In the genomic region with DNA sequence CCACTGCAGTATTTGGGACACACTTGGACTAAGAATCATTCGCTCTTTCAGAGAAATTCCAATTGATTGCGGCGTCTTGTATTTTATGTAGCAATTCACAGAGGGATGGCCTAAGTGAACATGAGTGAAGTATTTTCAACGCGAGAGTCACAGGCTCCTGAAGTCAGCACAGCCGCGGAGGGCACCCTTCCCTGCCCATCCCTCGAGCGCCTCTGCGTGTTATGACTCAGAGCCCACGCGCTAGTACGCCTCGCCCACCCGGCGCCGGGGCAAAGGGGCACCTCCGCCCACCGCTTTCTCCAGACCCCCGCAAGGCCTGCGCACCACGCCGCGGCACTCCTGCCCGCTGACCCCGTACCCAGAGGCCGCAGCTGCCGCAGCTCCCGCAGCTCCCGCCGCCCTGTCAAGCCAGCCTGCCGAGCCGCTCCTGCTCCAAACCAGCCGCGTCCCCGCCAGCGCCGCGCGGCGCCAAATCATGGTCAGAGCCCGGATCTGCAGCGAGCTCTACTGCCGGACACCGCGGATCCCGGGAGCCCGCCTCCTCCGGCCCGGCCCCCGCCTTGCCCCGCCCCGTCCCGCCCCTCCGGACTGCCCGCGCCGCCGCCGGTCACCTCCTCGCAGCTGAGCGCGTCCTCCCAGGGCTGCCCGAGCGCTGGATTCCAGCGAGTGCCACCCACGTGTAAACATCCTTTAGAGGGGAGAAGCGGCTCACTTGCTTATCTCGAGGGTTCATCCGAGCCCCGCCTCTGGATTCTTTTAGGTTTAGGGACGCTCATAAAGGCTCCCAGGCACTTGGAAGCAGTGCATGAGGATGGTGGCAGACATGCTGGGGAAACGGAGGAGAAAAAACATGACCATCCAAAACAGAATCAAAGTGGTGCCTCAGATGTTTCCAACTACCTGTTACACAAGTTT, we compare ENCODE assay signal across 8 cellular contexts. TPM values are rescaled to one million over a fixed set of nuclear protein-coding genes. Genes with fewer than 3 reads are reported as not detected.
DNase-seq lines count a peak whose midpoint lies in the region; ATAC-seq, FAIRE-seq and TF ChIP-seq lines count a peak whose summit lies in the region.

A gene with protein sequence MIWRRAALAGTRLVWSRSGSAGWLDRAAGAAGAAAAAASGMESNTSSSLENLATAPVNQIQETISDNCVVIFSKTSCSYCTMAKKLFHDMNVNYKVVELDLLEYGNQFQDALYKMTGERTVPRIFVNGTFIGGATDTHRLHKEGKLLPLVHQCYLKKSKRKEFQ (minus strand): TSS at position 509 of the 915 bp plus-strand sequence. CDS start 32 bp downstream, at position 477.

- H3K4me3 ChIP-seq in heart left ventricle (peak within 1 kb of the TSS; percentile 78 to 96 (median 88)), upper lobe of right lung (peak within 1 kb of the TSS; percentile 85)

- no peaks in the 10 kb centered on the region for H3K27me3 ChIP-seq in heart left ventricle
- H3K27me3 ChIP-seq in upper lobe of right lung = no peaks in the 10 kb centered on the region

- TF ChIP-seq POLR2A in GM12891 (IDR thresholded peaks at IDR 0.05; ENCODE audit: low read depth, low read length) (peak; percentile 64; the same call in 1 of the 2 replicates), heart left ventricle (IDR thresholded peaks at IDR 0.05) (peak in 1 of 2 donors; percentile 86)

- H3K9me3 ChIP-seq in heart left ventricle = no peaks in the 10 kb centered on the region
- H3K9me3 ChIP-seq in upper lobe of right lung = no peaks in the 10 kb centered on the region

- ATAC-seq in HG02623 (IDR thresholded peaks at IDR 0.05; ENCODE audit: unreplicated experiment) (peak; percentile 93), heart left ventricle (peak; percentile 93 to 99 (median 98)), upper lobe of right lung (peak; percentile 98)

- DNase-seq in GM12891 (ENCODE audit: insufficient read length, low spot score) (peak; percentile 79), NCI-H1092 treated with DMSO at 0.1 percent for 48 hours (lab: John Stamatoyannopoulos, UW) (peak; percentile 86), T follicular helper cell (ENCODE audit: low read depth) (peak; percentile 37), heart left ventricle (peak; percentile 87 to 94 (median 90)), posterior cingulate gyrus (peak; percentile 75 to 98 (median 86)), upper lobe of right lung (peak; percentile 95)

- H3K36me3 ChIP-seq in heart left ventricle = peaks cover 0 to 11% (median 7%) of the 10 kb centered on the region in 9 donors
- H3K36me3 ChIP-seq in upper lobe of right lung = peaks cover 7% of the 10 kb centered on the region

- whole genome bisulfite sequencing in adipose tissue, 3 donors = 0 to 1% (median 0%) methylated on average over 63 to 73 of the region's 73 CpGs
- 0 to 1% (median 0%) methylated on average over 13 to 73 of the region's 73 CpGs for WGBS in heart left ventricle, 4 donors

- intact Hi-C loops in heart left ventricle (cut with DNase I) = loop anchor here in 8 of 10 donors (1.0 to 10.0 kb wide), 10 partner anchors 16 to 300 kb away; a partner anchor contains a TSS
- intact Hi-C loops in posterior cingulate gyrus (cut with DNase I) = loop anchor here (1.0 to 2.0 kb wide), 2 partner anchors 16 to 46 kb away; a partner anchor contains a TSS
- intact Hi-C loops in upper lobe of right lung (cut with DNase I) = no loop called here

- H3K4me1 ChIP-seq in heart left ventricle (peaks cover 3 to 25% (median 13%) of the 10 kb centered on the region in 12 donors), upper lobe of right lung (peaks cover 11% of the 10 kb centered on the region)

- peak within 1 kb of the TSS; percentile 48 for H3K27ac ChIP-seq in adipose tissue (ENCODE audit: low read depth, low read length)
- peak within 1 kb of the TSS; percentile 70 to 99 (median 92) for H3K27ac ChIP-seq in heart left ventricle
- H3K27ac ChIP-seq in upper lobe of right lung = peak within 1 kb of the TSS; percentile 86

- TF ChIP-seq CTCF in heart left ventricle (IDR thresholded peaks at IDR 0.05) (peak in 5 of 12 donors; percentile 5 to 28 (median 18)), upper lobe of right lung (IDR thresholded peaks at IDR 0.05) (peak; percentile 16)

- FAIRE-seq in GM12891 (lab: Jason Lieb, UNC) = peak; percentile 83

TF ChIP-seq in GM12891, 5 proteins besides CTCF, POLR2A, EP300 and RAD21:
- TF ChIP-seq POLR2AphosphoS5 (IDR thresholded peaks at IDR 0.05; ENCODE audit: low read depth, low read length) (peak; percentile 59; the same call in 1 of the 2 replicates), POU2F2 (IDR thresholded peaks at IDR 0.05; ENCODE audit: low read depth, low read length) (no peak), SPI1 (IDR thresholded peaks at IDR 0.05; ENCODE audit: low read depth, low read length) (no peak), TAF1 (IDR thresholded peaks at IDR 0.05; ENCODE audit: low read depth, low read length) (0 out of 2 replicates have a peak, but pooled peaks have one; percentile 42)

RNA-seq across cellular contexts. Expression of the gene that starts here (rescaled TPM):
- polyA plus RNA-seq in GM12891 (2012; ENCODE audit: low read depth, missing spikeins) = 14.3 TPM
- polyA plus RNA-seq in adipose tissue (10 to 100 TPM in 2 of 3 donors, 1 to 10 TPM in 1; 9.0 to 16.8 (median 15.9) TPM), heart left ventricle (10 to 100 TPM; 45.3 to 57.6 TPM)
- total RNA-seq in heart left ventricle (100 to 1,000 TPM in 1 of 9 donors, 10 to 100 TPM in 8; 11.0 to 102 (median 28.5) TPM), upper lobe of right lung (19.0 TPM)

Comparison
In these comparisons a context has a peak if more than half of its experiments do, and no peak if none do; other contexts are left out.
1. Peak in every context shown above with its lines: DNase-seq, ATAC-seq, H3K4me3 ChIP-seq and H3K27ac ChIP-seq.
2. DNase-seq: peak in every context shown above with its lines; median percentile 95 in upper lobe of right lung; 90 in heart left ventricle; 86 in NCI-H1092 treated with DMSO at 0.1 percent for 48 hours; 86 in posterior cingulate gyrus; 79 in GM12891; 37 in T follicular helper cell.